In genomic region chr17:77887110-77887463, GRCh38 we compare ENCODE assay signal across 9 cellular contexts.
DNase-seq lines count a peak whose midpoint lies in the region; ATAC-seq and TF ChIP-seq lines count a peak whose summit lies in the region.
"Had no signal": no experiment of that assay in that cellular context is flagged by ENCODE, and none has a peak within 500 bp of the region (broad histone marks: within the 10 kb centered on the region; RNA-seq: fewer than 3 reads in every experiment).

No MANE protein-coding gene starts in this region.

- H3K79me2 ChIP-seq in KMS-11 (ENCODE audit: insufficient read depth, low read depth) = no peaks in the 10 kb centered on the region

- H3K27me3 ChIP-seq in AG04450 (ENCODE audit: control insufficient read depth, insufficient read depth, low read length) = peaks cover 25% of the 10 kb centered on the region
- H3K27me3 ChIP-seq in KMS-11 (ENCODE audit: insufficient read depth, low read depth) = no peaks in the 10 kb centered on the region
- no peaks in the 10 kb centered on the region for H3K27me3 ChIP-seq in dorsolateral prefrontal cortex

- no peaks in the 10 kb centered on the region for H3K9me3 ChIP-seq in AG04450 (ENCODE audit: control insufficient read depth, insufficient read depth, low read length)
- H3K9me3 ChIP-seq in mucosa of descending colon = no peaks in the 10 kb centered on the region

- peaks cover 66% of the 10 kb centered on the region for H3K4me1 ChIP-seq in KMS-11 (ENCODE audit: low read depth, poor library complexity, severe bottlenecking)
- peaks cover 12% of the 10 kb centered on the region for H3K4me1 ChIP-seq in mucosa of descending colon (ENCODE audit: low read depth)

- peak overlapping the region; percentile 94 for H2AFZ ChIP-seq in KMS-11 (ENCODE audit: low read depth)

- peak overlapping the region; percentile 95 for H3K4me2 ChIP-seq in KMS-11

- no peak for TF ChIP-seq CTCF in AG04450 (IDR thresholded peaks at IDR 0.05; ENCODE audit: low read depth, low read length)
- TF ChIP-seq CTCF in KMS-11 (conservative IDR thresholded peaks at IDR 0.05; ENCODE audit: low read depth, low read length) = no peak
- TF ChIP-seq CTCF in dorsolateral prefrontal cortex (IDR thresholded peaks at IDR 0.05 in 54 of 56, conservative IDR thresholded peaks at IDR 0.05 in 2 of 56; ENCODE audit: low read depth in 1 of 56, partially characterized antibody in 56 of 56) = no peak
- no peak for TF ChIP-seq CTCF in neural crest cell (conservative IDR thresholded peaks at IDR 0.05)
- no peak for TF ChIP-seq CTCF in mucosa of descending colon (IDR thresholded peaks at IDR 0.05)

- H3K27ac ChIP-seq in AG04450 (ENCODE audit: low read depth, low read length) = no peak overlapping the region
- H3K27ac ChIP-seq in KMS-11 = peak overlapping the region; percentile 77
- peak overlapping the region in 58 of 59 donors; percentile 12 to 93 (median 85) for H3K27ac ChIP-seq in dorsolateral prefrontal cortex
- H3K27ac ChIP-seq: HL-60 had no signal

- peaks cover 32% of the 10 kb centered on the region for H3K27me3 Mint-ChIP-seq in neural crest cell (ENCODE audit: low read depth)

- DNase-seq in AG04450 (ENCODE audit: low read depth, low spot score) (no peak), dorsolateral prefrontal cortex (no peak), neural crest cell (ENCODE audit: low read depth, low spot score) (no peak), NCI-H82 (lab: John Stamatoyannopoulos, UW) (no peak), mucosa of descending colon (no peak), DMS79 treated with DMSO at 0.1 percent for 48 hours (lab: John Stamatoyannopoulos, UW) (no peak), dermis blood vessel endothelial cell (no peak)

- H4K20me1 ChIP-seq in KMS-11 (ENCODE audit: insufficient read depth) = no peaks in the 10 kb centered on the region

- H3K4me3 ChIP-seq in AG04450 (ENCODE audit: low read depth, low read length) (peak overlapping the region; percentile 69), KMS-11 (IDR thresholded peaks at IDR 0.05; ENCODE audit: insufficient read depth, low read depth, low read length) (no peak overlapping the region), dorsolateral prefrontal cortex (peak overlapping the region in 57 of 59 donors; percentile 36 to 89 (median 68)), mucosa of descending colon (no peak overlapping the region)

- H3K9ac ChIP-seq in KMS-11 = peak overlapping the region; percentile 79; the same call in 1 of the 2 replicates

- CTCF ChIA-PET in AG04450 (lab: Charles Lee) = no interaction called here

- H3K4me3 Mint-ChIP-seq in neural crest cell = peak overlapping the region; percentile 78

- H3K9me3 Mint-ChIP-seq in neural crest cell = no peaks in the 10 kb centered on the region

- H3K36me3 ChIP-seq in KMS-11 (ENCODE audit: insufficient read depth) = no peaks in the 10 kb centered on the region
- H3K36me3 ChIP-seq in mucosa of descending colon (ENCODE audit: low read depth) = no peaks in the 10 kb centered on the region

- peak overlapping the region; percentile 59 for H3K27ac Mint-ChIP-seq in neural crest cell (ENCODE audit: unreplicated experiment)

- intact Hi-C loops in dorsolateral prefrontal cortex (cut with DNase I) (loop anchor here (5.0 to 10.0 kb wide), 5 partner anchors 40 to 342 kb away; partner anchors contain the start of gene TNRC6C (in 1 of the 2)), mucosa of descending colon (cut with DNase I, micrococcal nuclease) (no loop called here)

- peaks cover 37% of the 10 kb centered on the region for H3K4me1 Mint-ChIP-seq in neural crest cell

- POLR2A ChIA-PET in AG04450 (lab: Yijun Ruan, JAX) = interaction anchor here (1.1 kb wide), 1 partner anchor 71 kb away, joined by 10 read pairs; the partner anchor contains the start of gene TNRC6C

- no peak for ATAC-seq in mucosa of descending colon

- no peaks in the 10 kb centered on the region for H3K36me3 Mint-ChIP-seq in neural crest cell (ENCODE audit: low read depth)

Comparison
In these comparisons a context has a peak if more than half of its experiments do, and no peak if none do; other contexts are left out.
1. H3K4me3 ChIP-seq: peak in AG04450 (single experiment) and dorsolateral prefrontal cortex (57 of 59); none in KMS-11 (single experiment) and mucosa of descending colon (single experiment).
2. intact Hi-C loops: an anchor here in dorsolateral prefrontal cortex (5.0 to 10.0 kb wide); none called in mucosa of descending colon.